Comparison of ENCODE assay signal across 19 cellular contexts in genomic region chr10:3251172-3251571, GRCh38.
DNase-seq lines count a peak whose midpoint lies in the region; TF ChIP-seq lines count a peak whose summit lies in the region.
"Had no signal": no experiment of that assay in that cellular context is flagged by ENCODE, and none has a peak within 500 bp of the region (broad histone marks: within the 10 kb centered on the region; RNA-seq: fewer than 3 reads in every experiment).

No MANE protein-coding gene starts in this region.

- no peak overlapping the region for H3K27ac Mint-ChIP-seq in activated CD4-positive, alpha-beta memory T cell treated with anti-CD3 and anti-CD28 coated beads for 36 hours
- H3K27ac Mint-ChIP-seq in activated CD4-positive, alpha-beta memory T cell treated with anti-CD3 and anti-CD28 coated beads, Interleukin-2, amount 10 ng/mL, durations not matched to agents 7 days and 5 days = no peak overlapping the region
- peak overlapping the region; percentile 50 for H3K27ac Mint-ChIP-seq in nephron progenitor cell
- H3K27ac Mint-ChIP-seq: CD14-positive monocyte, GM23338 had no signal

- H3K9me3 Mint-ChIP-seq in activated CD4-positive, alpha-beta memory T cell treated with anti-CD3 and anti-CD28 coated beads for 36 hours = no peaks in the 10 kb centered on the region
- no peaks in the 10 kb centered on the region for H3K9me3 Mint-ChIP-seq in activated CD4-positive, alpha-beta memory T cell treated with anti-CD3 and anti-CD28 coated beads, Interleukin-2, amount 10 ng/mL, durations not matched to agents 7 days and 5 days
- no peaks in the 10 kb centered on the region for H3K9me3 Mint-ChIP-seq in nephron progenitor cell
- H3K9me3 Mint-ChIP-seq: CD14-positive monocyte, GM23338 had no signal

- peaks cover 55% of the 10 kb centered on the region for H3K27me3 ChIP-seq in BLaER1

- DNase-seq in activated CD4-positive, alpha-beta memory T cell treated with anti-CD3 and anti-CD28 coated beads for 36 hours = peak; percentile 22
- DNase-seq in activated CD4-positive, alpha-beta memory T cell treated with anti-CD3 and anti-CD28 coated beads, Interleukin-2, amount 10 ng/mL, durations not matched to agents 7 days and 5 days = no peak
- DNase-seq in NB4 (ENCODE audit: low read depth) (peak; percentile 25), nephron progenitor cell (no peak), SW480 (ENCODE audit: low spot score) (no peak), NCI-H226 (no peak), T1000 (lab: John Stamatoyannopoulos, UW) (no peak)
- DNase-seq: DMS153, EL, NCI-H1417 treated with DMSO at 0.1 percent for 48 hours, NCI-H1930, NCI-H446, NCI-H69, OCI-M1 had no signal

- POLR2A ChIA-PET in activated CD4-positive, alpha-beta memory T cell treated with anti-CD3 and anti-CD28 coated beads for 36 hours (lab: Charles Lee) = no interaction called here
- POLR2A ChIA-PET in activated CD4-positive, alpha-beta memory T cell treated with anti-CD3 and anti-CD28 coated beads, Interleukin-2, amount 10 ng/mL, durations not matched to agents 7 days and 5 days (lab: Charles Lee) = no interaction called here

- peak overlapping the region; percentile 47 for H3K4me2 ChIP-seq in BLaER1
- H3K4me2 ChIP-seq: A549, GM23338 had no signal

- peaks cover 30% of the 10 kb centered on the region for H3K27me3 Mint-ChIP-seq in activated CD4-positive, alpha-beta memory T cell treated with anti-CD3 and anti-CD28 coated beads for 36 hours
- H3K27me3 Mint-ChIP-seq in activated CD4-positive, alpha-beta memory T cell treated with anti-CD3 and anti-CD28 coated beads, Interleukin-2, amount 10 ng/mL, durations not matched to agents 7 days and 5 days = peaks cover 48% of the 10 kb centered on the region
- H3K27me3 Mint-ChIP-seq in nephron progenitor cell (ENCODE audit: low read depth, poor library complexity) = peaks cover 16% of the 10 kb centered on the region

- CTCF ChIA-PET in activated CD4-positive, alpha-beta memory T cell treated with anti-CD3 and anti-CD28 coated beads for 36 hours (lab: Charles Lee) = interaction anchor here (0.5 kb wide), 1 partner anchor 1404 kb away, joined by 4 read pairs; no protein-coding TSS in a partner anchor
- CTCF ChIA-PET in activated CD4-positive, alpha-beta memory T cell treated with anti-CD3 and anti-CD28 coated beads, Interleukin-2, amount 10 ng/mL, durations not matched to agents 7 days and 5 days (lab: Charles Lee) = interaction anchor here (1.6 kb wide), 1 partner anchor 58 kb away, joined by 3 read pairs; no protein-coding TSS in a partner anchor

- no peak overlapping the region for H3K4me3 Mint-ChIP-seq in activated CD4-positive, alpha-beta memory T cell treated with anti-CD3 and anti-CD28 coated beads for 36 hours
- H3K4me3 Mint-ChIP-seq in activated CD4-positive, alpha-beta memory T cell treated with anti-CD3 and anti-CD28 coated beads, Interleukin-2, amount 10 ng/mL, durations not matched to agents 7 days and 5 days = no peak overlapping the region
- no peak overlapping the region for H3K4me3 Mint-ChIP-seq in nephron progenitor cell
- H3K4me3 Mint-ChIP-seq: GM23338 had no signal

- H3K9ac ChIP-seq in BLaER1 = no peak overlapping the region

- H3K9me3 ChIP-seq in BLaER1 = no peaks in the 10 kb centered on the region
- H3K9me3 ChIP-seq: A549 had no signal

- peaks cover 14% of the 10 kb centered on the region; the same call in 1 of the 2 replicates for H4K20me1 ChIP-seq in BLaER1

- intact Hi-C loops in activated CD4-positive, alpha-beta memory T cell treated with anti-CD3 and anti-CD28 coated beads for 36 hours (cut with micrococcal nuclease) = no loop called here

- no peak overlapping the region for H3K4me3 ChIP-seq in BLaER1
- no peak overlapping the region for H3K4me3 ChIP-seq in NB4 (ENCODE audit: low read depth, low read length)
- H3K4me3 ChIP-seq: A549, GM23338, K562 had no signal

- no peaks in the 10 kb centered on the region for H3K36me3 Mint-ChIP-seq in activated CD4-positive, alpha-beta memory T cell treated with anti-CD3 and anti-CD28 coated beads for 36 hours
- H3K36me3 Mint-ChIP-seq in activated CD4-positive, alpha-beta memory T cell treated with anti-CD3 and anti-CD28 coated beads, Interleukin-2, amount 10 ng/mL, durations not matched to agents 7 days and 5 days (ENCODE audit: low read depth) = no peaks in the 10 kb centered on the region
- no peaks in the 10 kb centered on the region for H3K36me3 Mint-ChIP-seq in nephron progenitor cell (ENCODE audit: low read depth)
- H3K36me3 Mint-ChIP-seq: CD14-positive monocyte had no signal

- H3K27ac ChIP-seq in BLaER1 = no peak overlapping the region

- TF ChIP-seq CTCF in NB4 (IDR thresholded peaks at IDR 0.05; ENCODE audit: low read depth, low read length) (no peak), nephron progenitor cell (IDR thresholded peaks at IDR 0.05) (no peak)

- TF ChIP-seq POLR2A in NB4 (IDR thresholded peaks at IDR 0.05; ENCODE audit: extremely low read depth, insufficient read length) = no peak

- no peaks in the 10 kb centered on the region for H3K36me3 ChIP-seq in BLaER1

- peaks cover 7% of the 10 kb centered on the region for H3K4me1 Mint-ChIP-seq in activated CD4-positive, alpha-beta memory T cell treated with anti-CD3 and anti-CD28 coated beads for 36 hours (ENCODE audit: low read depth)
- peaks cover 12% of the 10 kb centered on the region for H3K4me1 Mint-ChIP-seq in activated CD4-positive, alpha-beta memory T cell treated with anti-CD3 and anti-CD28 coated beads, Interleukin-2, amount 10 ng/mL, durations not matched to agents 7 days and 5 days
- peaks cover 22% of the 10 kb centered on the region for H3K4me1 Mint-ChIP-seq in nephron progenitor cell

- H3K4me1 ChIP-seq in BLaER1 = peaks cover 14% of the 10 kb centered on the region

Comparison
In these comparisons a context has a peak if more than half of its experiments do, and no peak if none do; other contexts are left out.
1. DNase-seq: peak in activated CD4-positive, alpha-beta memory T cell treated with anti-CD3 and anti-CD28 coated beads for 36 hours (single experiment) and NB4 (single experiment); none in activated CD4-positive, alpha-beta memory T cell treated with anti-CD3 and anti-CD28 coated beads, Interleukin-2, amount 10 ng/mL, durations not matched to agents 7 days and 5 days (single experiment), nephron progenitor cell (single experiment), SW480 (single experiment), NCI-H226 (single experiment) and T1000 (single experiment).